ENCODE assay signal across 9 cellular contexts in the genomic region with DNA sequence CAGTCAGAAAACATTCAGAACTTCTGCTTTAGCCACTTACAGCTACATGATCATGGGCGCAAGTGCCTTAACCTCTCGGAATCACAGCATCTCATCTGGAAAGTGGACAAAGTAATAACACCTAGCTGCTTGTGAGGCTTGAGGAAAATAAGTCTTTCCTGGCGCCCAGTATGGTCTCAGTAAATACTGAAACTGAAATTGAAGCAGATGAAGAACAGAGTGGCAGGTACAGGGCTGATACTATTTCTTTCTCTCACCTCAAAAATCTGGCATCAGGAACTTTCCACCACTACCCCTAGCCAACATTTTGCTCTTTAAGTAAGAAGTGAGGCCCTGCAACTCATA.
DNase-seq lines count a peak whose midpoint lies in the region; ATAC-seq and TF ChIP-seq lines count a peak whose summit lies in the region.
"Had no signal": no experiment of that assay in that cellular context is flagged by ENCODE, and none has a peak within 500 bp of the region (broad histone marks: within the 10 kb centered on the region; RNA-seq: fewer than 3 reads in every experiment).

No MANE protein-coding gene starts in this region.

- TF ChIP-seq CTCF in heart left ventricle (IDR thresholded peaks at IDR 0.05) (no peak), uterus (IDR thresholded peaks at IDR 0.05) (no peak)

- intact Hi-C loops in heart left ventricle (cut with DNase I), result loop anchor here in 2 of 10 donors (5.0 kb wide), 2 partner anchors 51 to 56 kb away; no protein-coding TSS in a partner anchor
- intact Hi-C loops in Right ventricle myocardium superior (cut with DNase I), result no loop called here
- intact Hi-C loops in uterus (cut with DNase I; ENCODE audit: low total_unique reads), result no loop called here

- peak overlapping the region in 8 of 12 donors; percentile 3 to 69 (median 50) for H3K27ac ChIP-seq in heart left ventricle
- H3K27ac ChIP-seq in mesodermal cell (ENCODE audit: low read depth, low read length, severe bottlenecking), result peak overlapping the region; percentile 90
- peak overlapping the region in 1 of 2 donors; percentile 51 for H3K27ac ChIP-seq in uterus

- no peak for TF ChIP-seq POLR2A in heart left ventricle (IDR thresholded peaks at IDR 0.05)
- no peak for TF ChIP-seq POLR2A in uterus (IDR thresholded peaks at IDR 0.05)

- no peak for DNase-seq in heart left ventricle
- DNase-seq in Right ventricle myocardium superior, result no peak
- DNase-seq in uterus, result no peak
- DNase-seq in NCI-H1436 treated with DMSO at 0.1 percent for 48 hours (lab: John Stamatoyannopoulos, UW), result no peak
- DNase-seq: left cardiac atrium had no signal

- H3K4me3 Mint-ChIP-seq in activated naive CD8-positive, alpha-beta T cell, result peak overlapping the region; percentile 70

- peak overlapping the region; percentile 81 for H3K27ac Mint-ChIP-seq in activated naive CD8-positive, alpha-beta T cell

- ATAC-seq in heart left ventricle, result no peak
- no peak for ATAC-seq in Right ventricle myocardium superior (ENCODE audit: poor library complexity)
- ATAC-seq in GM18858 (IDR thresholded peaks at IDR 0.05; ENCODE audit: unreplicated experiment), result no peak
- ATAC-seq in GM21529 (IDR thresholded peaks at IDR 0.05; ENCODE audit: unreplicated experiment), result no peak

- peaks cover 46% of the 10 kb centered on the region for H3K4me1 Mint-ChIP-seq in activated naive CD8-positive, alpha-beta T cell (ENCODE audit: low read depth)

- no peaks in the 10 kb centered on the region for H3K9me3 Mint-ChIP-seq in activated naive CD8-positive, alpha-beta T cell (ENCODE audit: low read depth)

- H3K36me3 Mint-ChIP-seq in activated naive CD8-positive, alpha-beta T cell, result no peaks in the 10 kb centered on the region

- H3K4me1 ChIP-seq in heart left ventricle (peaks cover 0 to 24% (median 4%) of the 10 kb centered on the region in 12 donors), mesodermal cell (ENCODE audit: control insufficient read depth, insufficient read depth, low read length, poor library complexity, severe bottlenecking) (peaks cover 9% of the 10 kb centered on the region), uterus (no peaks in the 10 kb centered on the region)

- H3K9me3 ChIP-seq in heart left ventricle, result no peaks in the 10 kb centered on the region
- no peaks in the 10 kb centered on the region for H3K9me3 ChIP-seq in mesodermal cell (ENCODE audit: control insufficient read depth, low read length)
- no peaks in the 10 kb centered on the region for H3K9me3 ChIP-seq in uterus

- H3K36me3 ChIP-seq in heart left ventricle (no peaks in the 10 kb centered on the region), mesodermal cell (ENCODE audit: control insufficient read depth, insufficient read depth, low read length) (no peaks in the 10 kb centered on the region), uterus (no peaks in the 10 kb centered on the region)

- WGBS in heart left ventricle, 4 donors, result 85 to 94% (median 92%) methylated on average over 3 of the region's 3 CpGs
- WGBS in mesodermal cell (ENCODE audit: insufficient coverage in 2 of 2), 2 experiments, result 82 to 96% methylated on average over 3 of the region's 3 CpGs

- H3K27me3 ChIP-seq in heart left ventricle (no peaks in the 10 kb centered on the region), uterus (no peaks in the 10 kb centered on the region)

- H3K4me3 ChIP-seq in heart left ventricle (peak overlapping the region in 2 of 12 donors; percentile 24 to 44), mesodermal cell (ENCODE audit: extremely low read depth, insufficient read depth, low read length, poor library complexity, severe bottlenecking) (no peak overlapping the region), uterus (peak overlapping the region; percentile 2 to 17)

- no peaks in the 10 kb centered on the region for H3K27me3 Mint-ChIP-seq in activated naive CD8-positive, alpha-beta T cell
